ENCODE assay signal across 19 cellular contexts in genomic region chr5:178398856-178399722, GRCh38.
DNase-seq lines count a peak whose midpoint lies in the region; ATAC-seq and TF ChIP-seq lines count a peak whose summit lies in the region.
"Had no signal": no experiment of that assay in that cellular context is flagged by ENCODE, and none has a peak within 500 bp of the region (broad histone marks: within the 10 kb centered on the region; RNA-seq: fewer than 3 reads in every experiment).

No MANE protein-coding gene starts in this region.

- H2AFZ ChIP-seq in neural progenitor cell (replicated peaks): no peak overlapping the region

- ATAC-seq in omental fat pad (ENCODE audit: low FRiP score) (no peak), T-helper 17 cell (no peak)
- ATAC-seq: activated CD4-positive, alpha-beta T cell treated with anti-CD3 and anti-CD28 coated beads for 36 hours; GM12878; PC-3; sciatic nerve had no signal

- no peak overlapping the region for H3K4me3 ChIP-seq in Caco-2 (ENCODE audit: low read depth, low read length)
- no peak overlapping the region for H3K4me3 ChIP-seq in HEK293 (ENCODE audit: low read depth, low read length)
- H3K4me3 ChIP-seq in neural progenitor cell: no peak overlapping the region
- H3K4me3 ChIP-seq: esophagus muscularis mucosa, GM12878, SK-N-MC had no signal

- H3K36me3 Mint-ChIP-seq in Caco-2 (ENCODE audit: insufficient read depth, unreplicated experiment) (no peaks in the 10 kb centered on the region), neural progenitor cell (no peaks in the 10 kb centered on the region), T-helper 17 cell (ENCODE audit: low read depth) (peaks cover 3% of the 10 kb centered on the region)

- H3K79me2 ChIP-seq in neural progenitor cell (ENCODE audit: low read depth): no peaks in the 10 kb centered on the region

- H3K27me3 ChIP-seq in Caco-2 (replicated peaks; ENCODE audit: control insufficient read depth, insufficient read depth, low read length) (no peaks in the 10 kb centered on the region), neural progenitor cell (no peaks in the 10 kb centered on the region)
- H3K27me3 ChIP-seq: neutrophil had no signal

- CTCF ChIA-PET in Caco-2 (lab: Charles Lee): no interaction called here
- CTCF ChIA-PET in HEK293 (lab: Yijun Ruan, JAX): no interaction called here

- H3K4me3 Mint-ChIP-seq in Caco-2 (ENCODE audit: unreplicated experiment) (peak overlapping the region; percentile 15), neural progenitor cell (no peak overlapping the region), T-helper 17 cell (no peak overlapping the region)
- H3K4me3 Mint-ChIP-seq: activated CD4-positive, alpha-beta T cell treated with anti-CD3 and anti-CD28 coated beads for 36 hours; activated naive CD4-positive, alpha-beta T cell treated with anti-CD3 and anti-CD28 coated beads for 36 hours had no signal

- no peaks in the 10 kb centered on the region for H3K9me3 Mint-ChIP-seq in Caco-2 (ENCODE audit: unreplicated experiment)
- H3K9me3 Mint-ChIP-seq in neural progenitor cell: no peaks in the 10 kb centered on the region
- H3K9me3 Mint-ChIP-seq: activated naive CD4-positive, alpha-beta T cell treated with anti-CD3 and anti-CD28 coated beads for 36 hours had no signal

- no peaks in the 10 kb centered on the region for H3K36me3 ChIP-seq in Caco-2 (ENCODE audit: control insufficient read depth, insufficient read depth, low read length)
- no peaks in the 10 kb centered on the region for H3K36me3 ChIP-seq in HEK293 (ENCODE audit: control insufficient read depth in 2 of 2, insufficient read depth in 1 of 2, low read length in 2 of 2)
- H3K36me3 ChIP-seq in neural progenitor cell: no peaks in the 10 kb centered on the region
- H3K36me3 ChIP-seq: esophagus muscularis mucosa, neutrophil had no signal

- H3K27ac Mint-ChIP-seq in Caco-2 (ENCODE audit: unreplicated experiment) (no peak overlapping the region), neural progenitor cell (peak overlapping the region; percentile 87), T-helper 17 cell (no peak overlapping the region)
- H3K27ac Mint-ChIP-seq: activated CD4-positive, alpha-beta T cell treated with anti-CD3 and anti-CD28 coated beads for 36 hours; activated naive CD4-positive, alpha-beta T cell treated with anti-CD3 and anti-CD28 coated beads for 36 hours had no signal

- POLR2A ChIA-PET in Caco-2 (lab: Charles Lee): no interaction called here
- POLR2A ChIA-PET in HEK293 (lab: Yijun Ruan, JAX): no interaction called here

- H3K9me3 ChIP-seq in Caco-2 (no peaks in the 10 kb centered on the region), HEK293 (ENCODE audit: control insufficient read depth, insufficient read depth, low read depth, low read length) (no peaks in the 10 kb centered on the region), neural progenitor cell (ENCODE audit: low read depth) (no peaks in the 10 kb centered on the region), T-helper 17 cell (ENCODE audit: control insufficient read depth, low read length, poor library complexity, severe bottlenecking) (no peaks in the 10 kb centered on the region)
- H3K9me3 ChIP-seq: esophagus muscularis mucosa, neutrophil had no signal

- intact Hi-C loops in Caco-2 (cut with micrococcal nuclease; ENCODE audit: unreplicated experiment): no loop called here

- H3K4me1 ChIP-seq in Caco-2: no peaks in the 10 kb centered on the region
- no peaks in the 10 kb centered on the region for H3K4me1 ChIP-seq in HEK293 (ENCODE audit: control insufficient read depth, insufficient read depth, low read length)
- H3K4me1 ChIP-seq in neural progenitor cell: peaks cover 19% of the 10 kb centered on the region

- H3K9ac ChIP-seq in neural progenitor cell: no peak overlapping the region

- peak overlapping the region; percentile 45 for H3K4me2 ChIP-seq in neural progenitor cell

- TF ChIP-seq CTCF in Caco-2 (IDR thresholded peaks at IDR 0.05; ENCODE audit: insufficient read depth in 1 of 2, low read depth in 1 of 2, low read length in 1 of 2, severe bottlenecking in 1 of 2, unreplicated experiment in 1 of 2) (no peak), HEK293 (tag by site-specific recombination; IDR thresholded peaks at IDR 0.05) (no peak), neural progenitor cell (IDR thresholded peaks at IDR 0.05) (no peak), omental fat pad (IDR thresholded peaks at IDR 0.05) (no peak)

- peak in 1 of 2 experiments; percentile 24 for DNase-seq in Caco-2
- peak; percentile 52 for DNase-seq in ecto neural progenitor cell (ENCODE audit: low spot score)
- DNase-seq in neural progenitor cell (ENCODE audit: low spot score): no peak
- DNase-seq in COLO668 (lab: John Stamatoyannopoulos, UW; ENCODE audit: unreplicated experiment): no peak
- DNase-seq in omental fat pad (ENCODE audit: low spot score): no peak
- no peak for DNase-seq in T-helper 17 cell
- DNase-seq: activated CD4-positive, alpha-beta T cell treated with anti-CD3 and anti-CD28 coated beads for 36 hours; activated CD8-positive, alpha-beta memory T cell treated with anti-CD3 and anti-CD28 coated beads, Interleukin-2, amount 50 U/mL, for 4 hours; activated naive CD4-positive, alpha-beta T cell treated with anti-CD3 and anti-CD28 coated beads for 36 hours; GDM1; mesenchymal stem cell; NCI-H1930; PC-3 had no signal

- H3K27ac ChIP-seq in HEK293 (ENCODE audit: extremely low read depth, low read depth, low read length) (no peak overlapping the region), neural progenitor cell (no peak overlapping the region)
- H3K27ac ChIP-seq: esophagus muscularis mucosa, neutrophil, SK-N-MC had no signal

- no peaks in the 10 kb centered on the region for H4K20me1 ChIP-seq in neural progenitor cell (ENCODE audit: low read depth)

- no peaks in the 10 kb centered on the region for H3K4me1 Mint-ChIP-seq in Caco-2 (ENCODE audit: low read depth, unreplicated experiment)
- H3K4me1 Mint-ChIP-seq in neural progenitor cell: peaks cover 32% of the 10 kb centered on the region
- no peaks in the 10 kb centered on the region for H3K4me1 Mint-ChIP-seq in T-helper 17 cell
- H3K4me1 Mint-ChIP-seq: activated CD4-positive, alpha-beta T cell treated with anti-CD3 and anti-CD28 coated beads for 36 hours had no signal

- BruUV-seq in Caco-2 (replicated peaks; lab: Mats Ljungman, UMichigan): no TSS peak

- H3K27me3 Mint-ChIP-seq in Caco-2 (ENCODE audit: insufficient read depth, unreplicated experiment) (no peaks in the 10 kb centered on the region), neural progenitor cell (ENCODE audit: insufficient read depth, low read depth) (peaks cover 7% of the 10 kb centered on the region), T-helper 17 cell (peaks cover 42% of the 10 kb centered on the region)

- H3F3A ChIP-seq in neural progenitor cell (ENCODE audit: low read depth): no peaks in the 10 kb centered on the region

TF ChIP-seq in HEK293, 187 proteins besides CTCF, POLR2A, EP300 and RAD21:
- TF ChIP-seq HOXC10 (CRISPR knock-in tag; IDR thresholded peaks at IDR 0.05) (no peak), ZIC2 (tag by site-specific recombination; IDR thresholded peaks at IDR 0.05) (peak; percentile 29; the same call in 1 of the 2 replicates), ZNF423 (tag by site-specific recombination; IDR thresholded peaks at IDR 0.05) (no peak)
